ENCODE assay signal across 24 cellular contexts in the genomic region with DNA sequence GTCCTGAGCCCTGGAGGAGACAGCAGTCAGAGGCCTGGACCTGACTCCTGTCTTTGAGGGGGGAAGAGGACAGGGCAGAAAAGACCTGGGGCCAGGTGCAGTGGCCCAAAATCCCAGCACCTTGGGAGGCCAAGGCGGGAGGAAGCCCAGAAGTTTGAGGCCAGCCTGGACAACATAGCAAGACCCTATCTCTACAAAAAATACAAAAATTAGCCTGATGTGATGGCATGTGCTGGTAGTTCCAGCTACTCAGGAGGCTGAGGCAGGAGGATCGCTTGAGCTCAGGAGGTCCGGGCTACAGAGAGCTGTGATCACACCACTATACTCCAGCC.
DNase-seq lines count a peak whose midpoint lies in the region; ATAC-seq and TF ChIP-seq lines count a peak whose summit lies in the region.
"Had no signal": no experiment of that assay in that cellular context is flagged by ENCODE, and none has a peak within 500 bp of the region (broad histone marks: within the 10 kb centered on the region; RNA-seq: fewer than 3 reads in every experiment).

No MANE protein-coding gene starts in this region.

- H3K27ac ChIP-seq in heart right ventricle (peak overlapping the region; percentile 84 to 98 (median 92)), esophagus muscularis mucosa (replicated peaks in 1 of 4) (peak overlapping the region; percentile 91 to 98 (median 96)), stomach (peak overlapping the region; percentile 78 to 94 (median 87)), aorta (ENCODE audit: low read depth in 1 of 2, low read length in 2 of 2) (peak overlapping the region; percentile 64 to 97)
- H3K27ac ChIP-seq in CD4-positive, alpha-beta T cell (ENCODE audit: low read depth, low read length), result no peak overlapping the region
- H3K27ac ChIP-seq: parathyroid adenoma had no signal

- no peaks in the 10 kb centered on the region for H3K36me3 Mint-ChIP-seq in CD4-positive, alpha-beta T cell (ENCODE audit: low read depth)
- H3K36me3 Mint-ChIP-seq: activated CD8-positive, alpha-beta memory T cell treated with anti-CD3 and anti-CD28 coated beads, Interleukin-2, amount 10 ng/mL, durations not matched to agents 7 days and 5 days; CD8-positive, alpha-beta T cell had no signal

- TF ChIP-seq POLR2A in esophagus muscularis mucosa (IDR thresholded peaks at IDR 0.05; ENCODE audit: low read depth) (no peak), stomach (IDR thresholded peaks at IDR 0.05) (no peak)

- ATAC-seq in heart right ventricle, result no peak
- no peak for ATAC-seq in left ventricle myocardium superior
- ATAC-seq in aorta (ENCODE audit: low FRiP score), result no peak
- ATAC-seq in GM21515 (IDR thresholded peaks at IDR 0.05; ENCODE audit: unreplicated experiment), result no peak
- no peak for ATAC-seq in CD4-positive, alpha-beta T cell (ENCODE audit: poor library complexity)
- ATAC-seq: activated CD8-positive, alpha-beta memory T cell treated with anti-CD3 and anti-CD28 coated beads, Interleukin-2, amount 10 ng/mL, durations not matched to agents 7 days and 5 days; activated T-cell treated with anti-CD3 and anti-CD28 coated beads, Interleukin-2, amount 50 U/mL, for 72 hours; CD8-positive, alpha-beta T cell had no signal

- intact Hi-C loops in heart right ventricle (cut with DNase I), result loop anchor here in 5 of 10 donors (2.0 to 5.0 kb wide), 7 partner anchors 35 to 283 kb away; a partner anchor contains a TSS
- intact Hi-C loops in left ventricle myocardium superior (cut with micrococcal nuclease), result no loop called here
- intact Hi-C loops in esophagus muscularis mucosa (cut with DNase I), result loop anchor here (1.0 kb wide), 1 partner anchor 60 kb away; no protein-coding TSS in a partner anchor
- intact Hi-C loops in stomach (cut with DNase I; ENCODE audit: low total_unique reads), result no loop called here
- intact Hi-C loops in aorta (cut with DNase I), result loop anchor here (2.0 to 10.0 kb wide), 5 partner anchors 17 to 163 kb away; no protein-coding TSS in a partner anchor
- intact Hi-C loops in CD4-positive, alpha-beta T cell (cut with DNase I, micrococcal nuclease), result no loop called here

- DNase-seq in heart right ventricle (no peak), left ventricle myocardium superior (no peak), esophagus muscularis mucosa (ENCODE audit: extremely low spot score) (no peak), stomach (no peak), aorta (no peak), GM13977 (ENCODE audit: low spot score) (no peak)
- DNase-seq in CD4-positive, alpha-beta T cell, result no peak
- DNase-seq: activated CD4-positive, CD25-positive, alpha-beta regulatory T cell; activated CD8-positive, alpha-beta memory T cell treated with anti-CD3 and anti-CD28 coated beads, Interleukin-2, amount 10 ng/mL, durations not matched to agents 7 days and 5 days; activated naive CD4-positive, alpha-beta T cell; activated T-cell treated with anti-CD3 and anti-CD28 coated beads, Interleukin-2, amount 50 U/mL, for 72 hours; AML-193; CD8-positive, alpha-beta T cell; dermis blood vessel endothelial cell; glutamatergic neuron; HFFc6; Kasumi-1; NCI-H1436 treated with DMSO at 0.1 percent for 48 hours; NCI-H446 treated with DMSO at 0.1 percent for 48 hours; stimulated activated CD4-positive, alpha-beta T cell treated with anti-CD3 and anti-CD28 coated beads, Interleukin-15, amount 100 ng/mL, for 24 hours; stimulated activated naive CD4-positive, alpha-beta T cell treated with Interleukin-2 at 50 U/mL for 16 hours; T-helper 1 cell had no signal

- H3K4me1 ChIP-seq in heart right ventricle, result peaks cover 25 to 98% (median 66%) of the 10 kb centered on the region in 9 donors
- H3K4me1 ChIP-seq in esophagus muscularis mucosa, result peaks cover 47 to 79% (median 60%) of the 10 kb centered on the region in 4 donors
- peaks cover 74 to 87% (median 78%) of the 10 kb centered on the region in 4 donors for H3K4me1 ChIP-seq in stomach
- peaks cover 0 to 3% of the 10 kb centered on the region in 2 donors for H3K4me1 ChIP-seq in aorta (ENCODE audit: control insufficient read depth in 1 of 2, insufficient read depth in 2 of 2, low read length in 2 of 2)
- H3K4me1 ChIP-seq: parathyroid adenoma had no signal

- TF ChIP-seq CTCF in heart right ventricle (IDR thresholded peaks at IDR 0.05), result no peak
- no peak for TF ChIP-seq CTCF in esophagus muscularis mucosa (IDR thresholded peaks at IDR 0.05)
- TF ChIP-seq CTCF in stomach (IDR thresholded peaks at IDR 0.05), result no peak
- no peak for TF ChIP-seq CTCF in GM13977 (IDR thresholded peaks at IDR 0.05; ENCODE audit: extremely low read depth, insufficient read depth, missing control alignments)
- no peak for TF ChIP-seq CTCF in CD4-positive, alpha-beta T cell (IDR thresholded peaks at IDR 0.05)

- peaks cover 0 to 5% (median 0%) of the 10 kb centered on the region in 11 donors for H3K9me3 ChIP-seq in heart right ventricle
- peaks cover 0 to 3% (median under 1%) of the 10 kb centered on the region in 4 donors for H3K9me3 ChIP-seq in esophagus muscularis mucosa
- H3K9me3 ChIP-seq in stomach, result peaks cover 0 to 1% (median under 1%) of the 10 kb centered on the region in 4 donors
- no peaks in the 10 kb centered on the region for H3K9me3 ChIP-seq in aorta (ENCODE audit: control insufficient read depth, low read length)
- peaks cover 1% of the 10 kb centered on the region for H3K9me3 ChIP-seq in CD4-positive, alpha-beta T cell (ENCODE audit: control insufficient read depth, low read length)

- WGBS in heart right ventricle, 2 donors, result 91 to 92% methylated on average over 3 of the region's 3 CpGs
- WGBS in esophagus muscularis mucosa, result 89% methylated on average over 3 of the region's 3 CpGs
- WGBS in stomach, 5 donors, result 89 to 99% (median 97%) methylated on average over 3 of the region's 3 CpGs
- WGBS in aorta, 2 donors, result 74 to 80% methylated on average over 3 of the region's 3 CpGs

- H3K27ac Mint-ChIP-seq in CD4-positive, alpha-beta T cell, result no peak overlapping the region
- H3K27ac Mint-ChIP-seq: activated CD8-positive, alpha-beta memory T cell treated with anti-CD3 and anti-CD28 coated beads, Interleukin-2, amount 10 ng/mL, durations not matched to agents 7 days and 5 days; activated T-cell treated with anti-CD3 and anti-CD28 coated beads, Interleukin-2, amount 50 U/mL, for 72 hours; CD8-positive, alpha-beta T cell; HFFc6 had no signal

- in situ Hi-C loops in GM13977 (cut with MboI; ENCODE audit: low pct_unique_long_range_greater_than_20kb, low sequenced_read_pairs, unreplicated experiment), result no loop called here

- H3K4me3 ChIP-seq in heart right ventricle (no peak overlapping the region), esophagus muscularis mucosa (no peak overlapping the region), stomach (no peak overlapping the region), aorta (ENCODE audit: low read length in 2 of 2) (no peak overlapping the region)

- POLR2A ChIA-PET in CD4-positive, alpha-beta T cell (lab: Charles Lee), result no interaction called here

- CTCF ChIA-PET in CD4-positive, alpha-beta T cell (lab: Charles Lee), result no interaction called here

- H3K4me1 Mint-ChIP-seq in CD4-positive, alpha-beta T cell (ENCODE audit: low read depth), result no peaks in the 10 kb centered on the region
- H3K4me1 Mint-ChIP-seq: activated CD8-positive, alpha-beta memory T cell treated with anti-CD3 and anti-CD28 coated beads, Interleukin-2, amount 10 ng/mL, durations not matched to agents 7 days and 5 days had no signal

- H3K36me3 ChIP-seq in heart right ventricle (no peaks in the 10 kb centered on the region), esophagus muscularis mucosa (no peaks in the 10 kb centered on the region), stomach (no peaks in the 10 kb centered on the region), aorta (ENCODE audit: control insufficient read depth in 1 of 2, insufficient read depth in 2 of 2, low read length in 1 of 2) (no peaks in the 10 kb centered on the region)

- no peak overlapping the region for H3K4me3 Mint-ChIP-seq in CD4-positive, alpha-beta T cell
- H3K4me3 Mint-ChIP-seq: activated CD8-positive, alpha-beta memory T cell treated with anti-CD3 and anti-CD28 coated beads, Interleukin-2, amount 10 ng/mL, durations not matched to agents 7 days and 5 days; activated T-cell treated with anti-CD3 and anti-CD28 coated beads, Interleukin-2, amount 50 U/mL, for 72 hours; CD8-positive, alpha-beta T cell; HFFc6 had no signal

- no peaks in the 10 kb centered on the region for H3K9me3 Mint-ChIP-seq in CD4-positive, alpha-beta T cell

- H3K27me3 ChIP-seq in heart right ventricle (peaks cover 0 to 40% (median 19%) of the 10 kb centered on the region in 7 donors), esophagus muscularis mucosa (peaks cover 0 to 41% (median 0%) of the 10 kb centered on the region in 4 donors), stomach (peaks cover 0 to 11% (median 0%) of the 10 kb centered on the region in 3 donors), aorta (ENCODE audit: control insufficient read depth in 1 of 2, insufficient read depth in 2 of 2, low read length in 1 of 2) (no peaks in the 10 kb centered on the region)
- H3K27me3 ChIP-seq in CD4-positive, alpha-beta T cell (ENCODE audit: control insufficient read depth, insufficient read depth, low read length), result peaks cover 3% of the 10 kb centered on the region

- TF ChIP-seq EP300 in esophagus muscularis mucosa (IDR thresholded peaks at IDR 0.05) (no peak), stomach (IDR thresholded peaks at IDR 0.05) (no peak)

- peaks cover 4% of the 10 kb centered on the region for H3K27me3 Mint-ChIP-seq in CD4-positive, alpha-beta T cell
- H3K27me3 Mint-ChIP-seq: activated CD8-positive, alpha-beta memory T cell treated with anti-CD3 and anti-CD28 coated beads, Interleukin-2, amount 10 ng/mL, durations not matched to agents 7 days and 5 days had no signal

Comparison
In these comparisons a context has a peak if more than half of its experiments do, and no peak if none do; other contexts are left out.
1. intact Hi-C loops: an anchor here in esophagus muscularis mucosa (1.0 kb wide) and aorta (2.0 to 10.0 kb wide); none called in left ventricle myocardium superior, stomach and CD4-positive, alpha-beta T cell.